Comparison of ENCODE assay signal across 8 cellular contexts in genomic region chr9:6757988-6758417, GRCh38. TPM values are rescaled to one million over a fixed set of nuclear protein-coding genes. Genes with fewer than 3 reads are reported as not detected.
A peak's percentile ranks its signal among the peaks of the same experiment; 100 is the strongest.
DNase-seq lines count a peak whose midpoint lies in the region; ATAC-seq and TF ChIP-seq lines count a peak whose summit lies in the region.

No MANE protein-coding gene starts in this region.

- peak overlapping the region; percentile 92 to 100 (median 99) for H3K27ac Mint-ChIP-seq in CD4-positive, CD25-positive, alpha-beta regulatory T cell

- no peaks in the 10 kb centered on the region for H3K36me3 ChIP-seq in CD4-positive, CD25-positive, alpha-beta regulatory T cell (ENCODE audit: control insufficient read depth, insufficient read depth, low read length)
- H3K36me3 ChIP-seq in body of pancreas (replicated peaks in 1 of 2; ENCODE audit: insufficient read depth in 1 of 2, low read depth in 2 of 2) (no peaks in the 10 kb centered on the region), thoracic aorta (no peaks in the 10 kb centered on the region)

- WGBS in body of pancreas, 2 donors: 0% methylated on average over 3 to 39 of the region's 50 CpGs

- H3K9me3 ChIP-seq in CD4-positive, CD25-positive, alpha-beta regulatory T cell (ENCODE audit: control insufficient read depth in 2 of 2, low read length in 2 of 2): no peaks in the 10 kb centered on the region
- H3K9me3 ChIP-seq in body of pancreas: no peaks in the 10 kb centered on the region
- H3K9me3 ChIP-seq in thoracic aorta: no peaks in the 10 kb centered on the region

- no peak for DNase-seq in CD4-positive, CD25-positive, alpha-beta regulatory T cell
- peak in 2 of 4 donors; percentile 95 to 97 for DNase-seq in body of pancreas
- no peak for DNase-seq in left colon
- DNase-seq in thoracic aorta (ENCODE audit: low spot score): no peak
- no peak for DNase-seq in medulla oblongata (ENCODE audit: extremely low spot score)
- DNase-seq in stimulated activated CD4-positive, alpha-beta T cell treated with anti-CD3 and anti-CD28 coated beads, Interleukin-2, amount 100 ng/mL, for 24 hours: no peak

- TF ChIP-seq CTCF in body of pancreas (IDR thresholded peaks at IDR 0.05): no peak
- TF ChIP-seq CTCF in thoracic aorta (IDR thresholded peaks at IDR 0.05): no peak

- H3K27me3 Mint-ChIP-seq in CD4-positive, CD25-positive, alpha-beta regulatory T cell: peaks cover 10% of the 10 kb centered on the region

- peaks cover under 1% of the 10 kb centered on the region for H3K36me3 Mint-ChIP-seq in CD4-positive, CD25-positive, alpha-beta regulatory T cell

- no peak for ATAC-seq in CD4-positive, CD25-positive, alpha-beta regulatory T cell (ENCODE audit: low read depth in 2 of 2)
- ATAC-seq in GM19467 (IDR thresholded peaks at IDR 0.05; ENCODE audit: unreplicated experiment): peak; percentile 12
- peak; percentile 1 for ATAC-seq in HG03469 (IDR thresholded peaks at IDR 0.05; ENCODE audit: unreplicated experiment)
- ATAC-seq in body of pancreas: peak; percentile 82
- peak; percentile 42 for ATAC-seq in left colon
- peak; percentile 6 for ATAC-seq in thoracic aorta (ENCODE audit: insufficient number of reproducible peaks, low FRiP score, low read depth)

- H3K4me3 Mint-ChIP-seq in CD4-positive, CD25-positive, alpha-beta regulatory T cell: peak overlapping the region; percentile 95 to 99 (median 96)

- peaks cover 14 to 40% (median 25%) of the 10 kb centered on the region in 4 donors for H3K4me1 Mint-ChIP-seq in CD4-positive, CD25-positive, alpha-beta regulatory T cell

- H3K27me3 ChIP-seq in CD4-positive, CD25-positive, alpha-beta regulatory T cell (ENCODE audit: control insufficient read depth, insufficient read depth, low read length): no peaks in the 10 kb centered on the region
- H3K27me3 ChIP-seq in body of pancreas (no peaks in the 10 kb centered on the region), thoracic aorta (replicated peaks; ENCODE audit: insufficient read depth) (no peaks in the 10 kb centered on the region)

- H3K4me1 ChIP-seq in CD4-positive, CD25-positive, alpha-beta regulatory T cell (ENCODE audit: control insufficient read depth, insufficient read depth, low read length, poor library complexity, severe bottlenecking): peaks cover 23% of the 10 kb centered on the region
- peaks cover 27% of the 10 kb centered on the region for H3K4me1 ChIP-seq in body of pancreas
- H3K4me1 ChIP-seq in thoracic aorta (ENCODE audit: control insufficient read depth in 1 of 2, low read depth in 2 of 2): peaks cover 3 to 6% of the 10 kb centered on the region in 2 donors

- H3K27ac ChIP-seq in CD4-positive, CD25-positive, alpha-beta regulatory T cell (ENCODE audit: insufficient read depth, low read length, poor library complexity, severe bottlenecking): peak overlapping the region; percentile 98
- H3K27ac ChIP-seq in body of pancreas (peak overlapping the region; percentile 96 to 97 (median 96)), thoracic aorta (peak overlapping the region; percentile 96 to 97)

- intact Hi-C loops in body of pancreas (cut with DNase I): loop anchor here (10.0 kb wide), 1 partner anchor 53 kb away; no protein-coding TSS in a partner anchor
- intact Hi-C loops in left colon (cut with DNase I, micrococcal nuclease): no loop called here

- no peak for TF ChIP-seq POLR2A in body of pancreas (IDR thresholded peaks at IDR 0.05)

- peak overlapping the region; percentile 87 for H3K4me3 ChIP-seq in CD4-positive, CD25-positive, alpha-beta regulatory T cell (ENCODE audit: low read depth, low read length)
- H3K4me3 ChIP-seq in body of pancreas (peak overlapping the region; percentile 69 to 98), thoracic aorta (peak overlapping the region; percentile 91)

- peaks cover 0 to under 1% (median under 1%) of the 10 kb centered on the region in 7 donors for H3K9me3 Mint-ChIP-seq in CD4-positive, CD25-positive, alpha-beta regulatory T cell

RNA-seq across cellular contexts. Expression of gene KDM4C, which starts 0.2 kb away (rescaled TPM):
- 99.0 TPM for total RNA-seq in CD4-positive, CD25-positive, alpha-beta regulatory T cell
- polyA plus RNA-seq in CD4-positive, CD25-positive, alpha-beta regulatory T cell: 10 to 100 TPM; 27.9 to 32.8 (median 30.0) TPM
- total RNA-seq in body of pancreas: 10 to 100 TPM; 40.5 to 48.5 TPM
- total RNA-seq in left colon: 10 to 100 TPM; 42.3 to 55.6 TPM
- total RNA-seq in thoracic aorta: 10 to 100 TPM; 26.1 to 47.8 TPM

Comparison
In these comparisons a context has a peak if more than half of its experiments do, and no peak if none do; other contexts are left out.
1. ATAC-seq: peak in GM19467 (single experiment), HG03469 (single experiment), body of pancreas (single experiment), left colon (single experiment) and thoracic aorta (single experiment); none in CD4-positive, CD25-positive, alpha-beta regulatory T cell (0 of 2).
2. Peak in every context shown above with its lines, with median percentiles within 50 percentile points of each other: H3K27ac ChIP-seq and H3K4me3 ChIP-seq.